In genomic region chr17:869567-870530, GRCh38 we compare ENCODE assay signal across 10 cellular contexts.
DNase-seq lines count a peak whose midpoint lies in the region; ATAC-seq, FAIRE-seq and TF ChIP-seq lines count a peak whose summit lies in the region.
"Had no signal": no experiment of that assay in that cellular context is flagged by ENCODE, and none has a peak within 500 bp of the region (broad histone marks: within the 10 kb centered on the region; RNA-seq: fewer than 3 reads in every experiment).

No MANE protein-coding gene starts in this region.

- no peak overlapping the region for H3K14ac ChIP-seq in mesenchymal stem cell (ENCODE audit: low read length in 2 of 2)

- H2BK15ac ChIP-seq in mesenchymal stem cell (ENCODE audit: low read depth, poor library complexity, severe bottlenecking) = peak overlapping the region; percentile 60

- peak overlapping the region; percentile 77 to 89 for H3K27ac ChIP-seq in coronary artery
- peak overlapping the region; percentile 12 for H3K27ac ChIP-seq in mesenchymal stem cell (ENCODE audit: low read length, poor library complexity, severe bottlenecking)
- H3K27ac ChIP-seq in upper lobe of left lung = peak overlapping the region in 3 of 4 donors; percentile 29 to 60 (median 38)
- H3K27ac ChIP-seq in spleen = peak overlapping the region in 4 of 8 donors; percentile 15 to 45 (median 28)

- peaks cover 0 to 7% of the 10 kb centered on the region in 2 experiments for H3K36me3 ChIP-seq in mesenchymal stem cell (ENCODE audit: control insufficient read depth in 1 of 2, insufficient read depth in 2 of 2, low read depth in 1 of 2, low read length in 2 of 2)
- H3K36me3 ChIP-seq in upper lobe of left lung = no peaks in the 10 kb centered on the region
- no peaks in the 10 kb centered on the region for H3K36me3 ChIP-seq in spleen

- no peak for FAIRE-seq in GM12891 (lab: Jason Lieb, UNC)

- in situ Hi-C loops in GM13976 (cut with MboI; ENCODE audit: low sequenced_read_pairs, unreplicated experiment) = no loop called here

- peak in 1 of 2 donors; percentile 57 for ATAC-seq in upper lobe of left lung (ENCODE audit: low FRiP score in 2 of 2)

- H3K4me2 ChIP-seq in mesenchymal stem cell (ENCODE audit: low read length, poor library complexity, severe bottlenecking) = no peak overlapping the region

- no peak for TF ChIP-seq RAD21 in Ishikawa (IDR thresholded peaks at IDR 0.05; ENCODE audit: low read depth)

- TF ChIP-seq CTCF in coronary artery (IDR thresholded peaks at IDR 0.05) (no peak), upper lobe of left lung (IDR thresholded peaks at IDR 0.05) (no peak), spleen (IDR thresholded peaks at IDR 0.05 in 8 of 11, conservative IDR thresholded peaks at IDR 0.05 in 3 of 11) (no peak), GM13976 (IDR thresholded peaks at IDR 0.05; ENCODE audit: borderline replicate concordance, control extremely low read depth, extremely low read depth, insufficient read depth, missing control alignments) (no peak)

- no peaks in the 10 kb centered on the region for H3K9me3 ChIP-seq in mesenchymal stem cell (ENCODE audit: control insufficient read depth, low read length)
- no peaks in the 10 kb centered on the region for H3K9me3 ChIP-seq in upper lobe of left lung
- no peaks in the 10 kb centered on the region for H3K9me3 ChIP-seq in spleen

- peak overlapping the region; percentile 65 for H4K91ac ChIP-seq in mesenchymal stem cell (ENCODE audit: low read length)

- H3K27me3 ChIP-seq in mesenchymal stem cell (ENCODE audit: control insufficient read depth in 1 of 2, insufficient read depth in 1 of 2, low read length in 2 of 2) (no peaks in the 10 kb centered on the region), upper lobe of left lung (no peaks in the 10 kb centered on the region), spleen (replicated peaks in 1 of 7) (peaks cover 0 to 16% (median 0%) of the 10 kb centered on the region in 7 donors)

- peaks cover 28% of the 10 kb centered on the region for H3K79me1 ChIP-seq in mesenchymal stem cell (replicated peaks; ENCODE audit: low read length, poor library complexity, severe bottlenecking)

- H3K23ac ChIP-seq in mesenchymal stem cell (ENCODE audit: low read length in 2 of 2) = no peak overlapping the region

- peak overlapping the region; percentile 78 to 89 for H3K18ac ChIP-seq in mesenchymal stem cell (ENCODE audit: low read depth in 1 of 2, low read length in 2 of 2)

- TF ChIP-seq POLR2A in upper lobe of left lung (IDR thresholded peaks at IDR 0.05) = no peak
- no peak for TF ChIP-seq POLR2A in spleen (IDR thresholded peaks at IDR 0.05)
- TF ChIP-seq POLR2A in GM12891 (IDR thresholded peaks at IDR 0.05; ENCODE audit: low read depth, low read length) = no peak

- TF ChIP-seq EP300 in Ishikawa (IDR thresholded peaks at IDR 0.05; ENCODE audit: borderline replicate concordance) = no peak
- no peak for TF ChIP-seq EP300 in upper lobe of left lung (IDR thresholded peaks at IDR 0.05)

- peak overlapping the region; percentile 63 to 87 for H3K4ac ChIP-seq in mesenchymal stem cell (ENCODE audit: low read depth in 1 of 2, low read length in 2 of 2)

- H2BK5ac ChIP-seq in mesenchymal stem cell (ENCODE audit: low read depth, low read length, poor library complexity, severe bottlenecking) = no peak overlapping the region

- peak overlapping the region; percentile 82 for H3K9ac ChIP-seq in mesenchymal stem cell (ENCODE audit: low read length)

- H3K4me1 ChIP-seq in mesenchymal stem cell (ENCODE audit: control insufficient read depth, insufficient read depth, low read depth, low read length) (peaks cover 17% of the 10 kb centered on the region), upper lobe of left lung (peaks cover 0 to 10% (median 1%) of the 10 kb centered on the region in 4 donors), spleen (peaks cover 0 to 8% (median 0%) of the 10 kb centered on the region in 6 donors)

- H2BK120ac ChIP-seq in mesenchymal stem cell (ENCODE audit: low read depth, low read length) = peak overlapping the region; percentile 40

- H4K8ac ChIP-seq in mesenchymal stem cell (ENCODE audit: low read length) = peak overlapping the region; percentile 66

- intact Hi-C loops in spleen (cut with DNase I; ENCODE audit: low total_unique reads) = no loop called here

- DNase-seq in coronary artery (ENCODE audit: low spot score) = peak; percentile 84
- DNase-seq in mesenchymal stem cell = peak; percentile 85
- no peak for DNase-seq in upper lobe of left lung
- no peak for DNase-seq in spleen
- DNase-seq in GM12891 (ENCODE audit: insufficient read length, low spot score) = no peak
- no peak for DNase-seq in GM13976 (ENCODE audit: low spot score)
- no peak for DNase-seq in D341Med (ENCODE audit: low spot score)
- DNase-seq: activated gamma-delta T cell, NCI-H1105 treated with DMSO at 0.1 percent for 48 hours had no signal

- H2AK5ac ChIP-seq in mesenchymal stem cell (ENCODE audit: low read length, severe bottlenecking) = peak overlapping the region; percentile 15

- H3K4me3 ChIP-seq in coronary artery = peak overlapping the region; percentile 54
- peak overlapping the region in 1 of 2 experiments; percentile 69 for H3K4me3 ChIP-seq in mesenchymal stem cell (ENCODE audit: insufficient read depth in 1 of 2, low read depth in 1 of 2, low read length in 2 of 2)
- H3K4me3 ChIP-seq in upper lobe of left lung = no peak overlapping the region
- H3K4me3 ChIP-seq in spleen = no peak overlapping the region

- H2AFZ ChIP-seq in mesenchymal stem cell (ENCODE audit: low read depth, low read length) = no peak overlapping the region

- 32% methylated on average over 29 of the region's 30 CpGs for WGBS in mesenchymal stem cell
- 65 to 73% methylated on average over 28 to 30 of the region's 30 CpGs for WGBS in upper lobe of left lung, 2 donors
- 53 to 66% (median 63%) methylated on average over 30 of the region's 30 CpGs for WGBS in spleen, 5 donors

- H2BK12ac ChIP-seq in mesenchymal stem cell (ENCODE audit: low read length in 2 of 2) = peak overlapping the region; percentile 59 to 73

TF ChIP-seq in Ishikawa, 13 proteins besides CTCF, POLR2A, EP300 and RAD21:
- TF ChIP-seq TCF12 (IDR thresholded peaks at IDR 0.05; ENCODE audit: low read depth) = no peak
- TF ChIP-seq USF1 (IDR thresholded peaks at IDR 0.05) = peak; percentile 41; the same call in 1 of the 2 replicates

TF ChIP-seq in GM12891, 5 proteins besides CTCF, POLR2A, EP300 and RAD21:
- TF ChIP-seq SPI1 (IDR thresholded peaks at IDR 0.05; ENCODE audit: low read depth, low read length) = no peak; the same call in 1 of the 2 replicates
- no peak for TF ChIP-seq POLR2AphosphoS5 (IDR thresholded peaks at IDR 0.05; ENCODE audit: low read depth, low read length)
- no peak for TF ChIP-seq PAX5 (IDR thresholded peaks at IDR 0.05; ENCODE audit: insufficient read depth, low read length, severe bottlenecking)
- no peak for TF ChIP-seq POU2F2 (IDR thresholded peaks at IDR 0.05; ENCODE audit: low read depth, low read length)
- TF ChIP-seq TAF1 (IDR thresholded peaks at IDR 0.05; ENCODE audit: low read depth, low read length) = no peak

Comparison
In these comparisons a context has a peak if more than half of its experiments do, and no peak if none do; other contexts are left out.
1. DNase-seq: peak in coronary artery (single experiment) and mesenchymal stem cell (single experiment); none in upper lobe of left lung (0 of 2), spleen (single experiment), GM12891 (single experiment), GM13976 (single experiment) and D341Med (single experiment).